9 cellular contexts compared by ENCODE assay signal in genomic region chr1:18107671-18108312, GRCh38. TPM values are rescaled to one million over a fixed set of nuclear protein-coding genes. Genes with fewer than 3 reads are reported as not detected.
DNase-seq lines count a peak whose midpoint lies in the region; TF ChIP-seq lines count a peak whose summit lies in the region.
"Had no signal": no experiment of that assay in that cellular context is flagged by ENCODE, and none has a peak within 500 bp of the region (broad histone marks: within the 10 kb centered on the region; RNA-seq: fewer than 3 reads in every experiment).

IGSF21 (plus strand) TSS chr1:18107798; CDS start chr1:18108129, 331 bp downstream.

- intact Hi-C loops in thyroid gland (cut with DNase I) = loop anchor here (10.0 kb wide), 1 partner anchor 613 kb away; no protein-coding TSS in a partner anchor

- peaks cover 64% of the 10 kb centered on the region for H3K27me3 ChIP-seq in HUES48 (ENCODE audit: control insufficient read depth, insufficient read depth, low read length)
- H3K27me3 ChIP-seq in ectodermal cell (ENCODE audit: control insufficient read depth, insufficient read depth, low read length, poor library complexity, severe bottlenecking) = peaks cover 63% of the 10 kb centered on the region
- peaks cover 15 to 75% (median 41%) of the 10 kb centered on the region in 3 experiments for H3K27me3 ChIP-seq in neuronal stem cell (ENCODE audit: control insufficient read depth in 3 of 3, insufficient read depth in 3 of 3, low read depth in 1 of 3, low read length in 3 of 3)
- peaks cover 21% of the 10 kb centered on the region for H3K27me3 ChIP-seq in thyroid gland

- TF ChIP-seq CTCF in thyroid gland (IDR thresholded peaks at IDR 0.05) = no peak

- no peak within 1 kb of the TSS for H2BK5ac ChIP-seq in neuronal stem cell (ENCODE audit: low read length)

- H3K9me3 ChIP-seq in HUES48 (ENCODE audit: control insufficient read depth, insufficient read depth, low read length) (no peaks in the 10 kb centered on the region), ectodermal cell (ENCODE audit: control insufficient read depth, low read length) (no peaks in the 10 kb centered on the region), neuronal stem cell (replicated peaks in 1 of 2; ENCODE audit: control insufficient read depth in 2 of 2, insufficient read depth in 1 of 2, low read depth in 1 of 2, low read length in 2 of 2) (peaks cover 0 to 2% of the 10 kb centered on the region in 2 donors), thyroid gland (no peaks in the 10 kb centered on the region)

- H3K4me3 ChIP-seq in HUES48 (ENCODE audit: low read depth, low read length) = peak within 1 kb of the TSS; percentile 63
- peak within 1 kb of the TSS; percentile 28 for H3K4me3 ChIP-seq in ectodermal cell (ENCODE audit: insufficient read depth, low read depth, low read length)
- peak within 1 kb of the TSS in 1 of 2 donors; percentile 78 for H3K4me3 ChIP-seq in neuronal stem cell (ENCODE audit: low read length in 2 of 2)
- H3K4me3 ChIP-seq in thyroid gland (replicated peaks in 1 of 3) = no peak within 1 kb of the TSS

- no peak within 1 kb of the TSS for H3K4ac ChIP-seq in neuronal stem cell (ENCODE audit: low read length)

- DNase-seq in ELF-1 (ENCODE audit: low read depth, low spot score) = peak; percentile 8
- DNase-seq in neuronal stem cell (ENCODE audit: low spot score) = no peak
- no peak for DNase-seq in foreskin melanocyte
- no peak for DNase-seq in COLO829 (ENCODE audit: low spot score)
- DNase-seq in thyroid gland = no peak
- DNase-seq: activated T-cell treated with anti-CD3 and anti-CD28 coated beads, Interleukin-2, amount 50 U/mL, for 1 hour; Calu3 had no signal

- no peak within 1 kb of the TSS for H2AK5ac ChIP-seq in neuronal stem cell (ENCODE audit: low read depth, low read length)

- H3K79me1 ChIP-seq in neuronal stem cell (ENCODE audit: low read depth, low read length) = peaks cover 4% of the 10 kb centered on the region

- H3K14ac ChIP-seq in neuronal stem cell (ENCODE audit: low read length) = no peak within 1 kb of the TSS

- H3K18ac ChIP-seq in neuronal stem cell (ENCODE audit: low read length) = peak within 1 kb of the TSS; percentile 69

- no peak within 1 kb of the TSS for H2BK12ac ChIP-seq in neuronal stem cell (ENCODE audit: low read length)

- H3K9ac ChIP-seq in HUES48 (ENCODE audit: low read depth, low read length) = no peak within 1 kb of the TSS
- peak within 1 kb of the TSS; percentile 13 for H3K9ac ChIP-seq in neuronal stem cell (ENCODE audit: low read depth, low read length, poor library complexity)

- H3K4me2 ChIP-seq in neuronal stem cell (ENCODE audit: insufficient read depth, low read length, poor library complexity, severe bottlenecking) = peak within 1 kb of the TSS; percentile 90

- WGBS in ectodermal cell, 2 experiments = 0 to 1% methylated on average over 96 to 99 of the region's 99 CpGs
- WGBS in neuronal stem cell (ENCODE audit: extremely low coverage in 2 of 2, insufficient read length in 2 of 2, insufficient replicate concordance in 1 of 2), 2 donors = no CpG with 5 or more reads among the region's 99 CpGs
- 1 to 4% methylated on average over 30 to 40 of the region's 99 CpGs for WGBS in thyroid gland, 2 donors

- no peak within 1 kb of the TSS for H2AFZ ChIP-seq in neuronal stem cell (ENCODE audit: low read length)

- H3K4me1 ChIP-seq in HUES48 (ENCODE audit: control insufficient read depth, insufficient read depth, low read length) = peaks cover 25% of the 10 kb centered on the region
- peaks cover 28% of the 10 kb centered on the region for H3K4me1 ChIP-seq in ectodermal cell (ENCODE audit: control insufficient read depth, insufficient read depth, low read length)
- peaks cover 0 to 29% of the 10 kb centered on the region in 2 donors for H3K4me1 ChIP-seq in neuronal stem cell (ENCODE audit: control insufficient read depth in 2 of 2, insufficient read depth in 1 of 2, low read depth in 1 of 2, low read length in 2 of 2)
- peaks cover 0 to 15% of the 10 kb centered on the region in 2 donors for H3K4me1 ChIP-seq in thyroid gland

- peak within 1 kb of the TSS; percentile 1 for H3K23ac ChIP-seq in neuronal stem cell (ENCODE audit: low read depth, low read length, poor library complexity)

- H3K27ac ChIP-seq in HUES48 (ENCODE audit: low read depth, low read length) (no peak within 1 kb of the TSS), ectodermal cell (ENCODE audit: insufficient read depth, low read depth, low read length, poor library complexity, severe bottlenecking) (no peak within 1 kb of the TSS), neuronal stem cell (replicated peaks; ENCODE audit: low read length) (no peak within 1 kb of the TSS), thyroid gland (no peak within 1 kb of the TSS)

- no peak within 1 kb of the TSS for H2BK15ac ChIP-seq in neuronal stem cell (ENCODE audit: low read length)

- TF ChIP-seq POLR2A in thyroid gland (IDR thresholded peaks at IDR 0.05) = no peak

- no peaks in the 10 kb centered on the region for H3K36me3 ChIP-seq in HUES48 (ENCODE audit: control insufficient read depth, insufficient read depth, low read length)
- no peaks in the 10 kb centered on the region for H3K36me3 ChIP-seq in ectodermal cell (ENCODE audit: control insufficient read depth, insufficient read depth, low read length)
- H3K36me3 ChIP-seq in neuronal stem cell (replicated peaks in 1 of 2; ENCODE audit: control insufficient read depth in 2 of 2, insufficient read depth in 2 of 2, low read length in 2 of 2) = no peaks in the 10 kb centered on the region
- H3K36me3 ChIP-seq in thyroid gland = no peaks in the 10 kb centered on the region

- no peak within 1 kb of the TSS for H4K8ac ChIP-seq in neuronal stem cell (ENCODE audit: low read depth, low read length)

- no peak within 1 kb of the TSS for H4K91ac ChIP-seq in neuronal stem cell (ENCODE audit: low read depth, low read length, poor library complexity)

- H2BK120ac ChIP-seq in neuronal stem cell (ENCODE audit: low read depth, low read length) = no peak within 1 kb of the TSS

RNA-seq across cellular contexts. Expression of gene IGSF21, which starts in this region (rescaled TPM):
- polyA plus RNA-seq in ectodermal cell (2013, experiment 1 of 4) = 12.4 TPM
- polyA plus RNA-seq in ectodermal cell (2013, experiment 2 of 4) = 17.5 TPM
- polyA plus RNA-seq in ectodermal cell (2013, experiment 3 of 4) = 11.6 TPM
- 13.5 TPM for polyA plus RNA-seq in ectodermal cell (2013, experiment 4 of 4)
- 5.2 TPM for polyA plus RNA-seq in neuronal stem cell (2013, experiment 1 of 2)
- polyA plus RNA-seq in neuronal stem cell (2013, experiment 2 of 2) = 5.5 TPM
- 1 to 10 TPM in 1 of 4 donors, under 1 TPM in 3; 0.11 to 2.6 (median 0.69) TPM for total RNA-seq in thyroid gland
- total RNA-seq: Calu3 had no signal

Comparison
In these comparisons a context has a peak if more than half of its experiments do, and no peak if none do; other contexts are left out.
1. H3K4me3 ChIP-seq: peak in HUES48 (single experiment) and ectodermal cell (single experiment); none in thyroid gland (0 of 3).